20 cellular contexts compared by ENCODE assay signal in genomic region chr1:234782057-234782800, GRCh38.
DNase-seq lines count a peak whose midpoint lies in the region; ATAC-seq, FAIRE-seq and TF ChIP-seq lines count a peak whose summit lies in the region.
"Had no signal": no experiment of that assay in that cellular context is flagged by ENCODE, and none has a peak within 500 bp of the region (broad histone marks: within the 10 kb centered on the region; RNA-seq: fewer than 3 reads in every experiment).

No MANE protein-coding gene starts in this region.

- ATAC-seq in HG03460 (IDR thresholded peaks at IDR 0.05; ENCODE audit: unreplicated experiment) (no peak), HG03196 (IDR thresholded peaks at IDR 0.05; ENCODE audit: unreplicated experiment) (no peak)
- ATAC-seq: lower lobe of right lung had no signal

- H3K27me3 ChIP-seq in Karpas-422 (ENCODE audit: low read length), result peaks cover 7% of the 10 kb centered on the region; the same call in 1 of the 2 replicates
- H3K27me3 ChIP-seq: BE2C had no signal

- H3K36me3 Mint-ChIP-seq in CD14-positive monocyte, result no peaks in the 10 kb centered on the region

- H3K4me1 Mint-ChIP-seq in CD14-positive monocyte, result no peaks in the 10 kb centered on the region

- no peak overlapping the region for H3K4me3 ChIP-seq in Karpas-422 (ENCODE audit: low read length)
- H3K4me3 ChIP-seq: lower lobe of right lung, spleen had no signal

- no peaks in the 10 kb centered on the region for H3K9me2 ChIP-seq in Karpas-422 (replicated peaks; ENCODE audit: insufficient read depth, low read length)

- H3K36me3 ChIP-seq in Karpas-422 (ENCODE audit: insufficient read depth, low read length), result no peaks in the 10 kb centered on the region
- H3K36me3 ChIP-seq: BE2C, lower lobe of right lung, spleen had no signal

- H3K79me2 ChIP-seq in Karpas-422 (ENCODE audit: low read length), result no peaks in the 10 kb centered on the region

- H3K4me3 Mint-ChIP-seq in CD14-positive monocyte, result no peak overlapping the region
- H3K4me3 Mint-ChIP-seq: nephron had no signal

- H3K27me3 Mint-ChIP-seq in CD14-positive monocyte (ENCODE audit: low read depth in 3 of 3), result peaks cover 0 to 3% (median 2%) of the 10 kb centered on the region in 3 donors
- H3K27me3 Mint-ChIP-seq: progenitor cell of endocrine pancreas had no signal

- H3K9me3 ChIP-seq in Karpas-422 (ENCODE audit: low read length), result no peaks in the 10 kb centered on the region
- H3K9me3 ChIP-seq: BE2C, lower lobe of right lung, spleen had no signal

- no peak overlapping the region for H3K9ac ChIP-seq in Karpas-422 (ENCODE audit: low read length)

- DNase-seq in EH (ENCODE audit: low read depth), result peak; percentile 43
- DNase-seq in Karpas-422, result peak; percentile 45
- DNase-seq in cerebellum (ENCODE audit: low spot score), result peak; percentile 19
- peak; percentile 17 for DNase-seq in medulla oblongata (ENCODE audit: extremely low spot score)
- no peak for DNase-seq in HTR-8/SVneo (ENCODE audit: insufficient read length, low spot score)
- DNase-seq in CD14-positive monocyte (ENCODE audit: low spot score), result no peak
- DNase-seq: BE2C, GF-D8, lower lobe of right lung, NCI-H1436 treated with DMSO at 0.1 percent for 48 hours, SHP77, spleen, T-helper 2 cell had no signal

- no peak for FAIRE-seq in HTR-8/SVneo (lab: Jason Lieb, UNC)
- FAIRE-seq: colon, H54 had no signal

- no peak overlapping the region for H3K27ac ChIP-seq in Karpas-422 (ENCODE audit: low read length)
- H3K27ac ChIP-seq: epithelial cell of prostate, lower lobe of right lung, spleen had no signal

- intact Hi-C loops in CD14-positive monocyte (cut with micrococcal nuclease), result no loop called here

- H3K4me2 ChIP-seq in Karpas-422 (ENCODE audit: low read depth, low read length, poor library complexity, severe bottlenecking), result no peak overlapping the region

- H3K9me3 Mint-ChIP-seq in CD14-positive monocyte, result no peaks in the 10 kb centered on the region
- H3K9me3 Mint-ChIP-seq: nephron had no signal

- no peak overlapping the region for H3K27ac Mint-ChIP-seq in CD14-positive monocyte
- H3K27ac Mint-ChIP-seq: nephron, progenitor cell of endocrine pancreas had no signal

- 0 out of 2 replicates have a peak overlapping the region, but pooled peaks have one; percentile 0 for H2AFZ ChIP-seq in Karpas-422 (ENCODE audit: low read length)

- no peaks in the 10 kb centered on the region for H4K20me1 ChIP-seq in Karpas-422 (ENCODE audit: insufficient read depth, low read depth, low read length)

- no peak for TF ChIP-seq CTCF in CD14-positive monocyte (IDR thresholded peaks at IDR 0.05)

- H3K4me1 ChIP-seq in Karpas-422 (ENCODE audit: low read length), result peaks cover 8% of the 10 kb centered on the region
- H3K4me1 ChIP-seq: BE2C had no signal

Comparison
In these comparisons a context has a peak if more than half of its experiments do, and no peak if none do; other contexts are left out.
1. DNase-seq: peak in EH (single experiment), Karpas-422 (single experiment), cerebellum (single experiment) and medulla oblongata (single experiment); none in HTR-8/SVneo (single experiment) and CD14-positive monocyte (single experiment).